Comparison of ENCODE assay signal across 8 cellular contexts in the genomic region with DNA sequence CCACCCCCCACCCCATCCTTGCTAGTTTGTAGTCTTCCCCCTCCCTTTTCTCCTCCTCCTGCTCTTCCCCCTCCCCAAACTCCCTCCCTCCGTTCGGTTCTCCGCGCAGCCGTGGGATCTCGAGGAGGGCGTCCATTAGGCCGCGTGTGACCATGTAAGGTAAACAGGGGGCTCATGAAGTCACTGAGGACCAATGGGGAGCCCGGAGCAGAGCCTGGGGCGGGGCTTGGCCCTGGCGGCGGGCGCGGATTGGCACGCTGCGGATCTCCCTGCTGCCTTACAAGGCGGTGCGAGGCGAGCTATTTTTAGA. TPM values are rescaled to one million over a fixed set of nuclear protein-coding genes. Genes with fewer than 3 reads are reported as not detected.
DNase-seq lines count a peak whose midpoint lies in the region; TF ChIP-seq lines count a peak whose summit lies in the region.

No MANE protein-coding gene starts in this region.

- peaks cover 42% of the 10 kb centered on the region for H3K4me1 Mint-ChIP-seq in HFFc6 (ENCODE audit: low read depth)
- H3K4me1 Mint-ChIP-seq in activated naive CD8-positive, alpha-beta T cell treated with anti-CD3 and anti-CD28 coated beads for 36 hours: peaks cover 50% of the 10 kb centered on the region

- peaks cover 20% of the 10 kb centered on the region for H3K36me3 Mint-ChIP-seq in HFFc6 (ENCODE audit: low read depth)
- H3K36me3 Mint-ChIP-seq in activated naive CD8-positive, alpha-beta T cell treated with anti-CD3 and anti-CD28 coated beads for 36 hours: no peaks in the 10 kb centered on the region

- TF ChIP-seq CTCF in HFFc6 (IDR thresholded peaks at IDR 0.05) (no peak), NB4 (IDR thresholded peaks at IDR 0.05; ENCODE audit: low read depth, low read length) (no peak)

- DNase-seq in GDM1 (lab: John Stamatoyannopoulos, UW) (peak; percentile 96), HFFc6 (peak; percentile 100), NB4 (ENCODE audit: low read depth) (peak; percentile 99), SKM-1 (lab: John Stamatoyannopoulos, UW; ENCODE audit: unreplicated experiment) (peak; percentile 91), glomerular endothelial cell (ENCODE audit: extremely low read depth, low read depth, low spot score) (peak; percentile 94), non-pigmented ciliary epithelial cell (ENCODE audit: low read depth) (peak; percentile 99), substantia nigra (lab: John Stamatoyannopoulos, UW) (peak; percentile 93 to 100 (median 99))
- peak; percentile 97 for DNase-seq in activated naive CD8-positive, alpha-beta T cell treated with anti-CD3 and anti-CD28 coated beads for 36 hours

- H3K27ac Mint-ChIP-seq in HFFc6: peak overlapping the region; percentile 98
- peak overlapping the region; percentile 96 for H3K27ac Mint-ChIP-seq in activated naive CD8-positive, alpha-beta T cell treated with anti-CD3 and anti-CD28 coated beads for 36 hours

- H3K27ac ChIP-seq in substantia nigra (ENCODE audit: low read depth, low read length, poor library complexity, severe bottlenecking): peak overlapping the region; percentile 99

- H3K4me3 Mint-ChIP-seq in HFFc6: peak overlapping the region; percentile 95
- peak overlapping the region; percentile 90 for H3K4me3 Mint-ChIP-seq in activated naive CD8-positive, alpha-beta T cell treated with anti-CD3 and anti-CD28 coated beads for 36 hours

- peak overlapping the region; percentile 75 for H3K4me3 ChIP-seq in NB4 (ENCODE audit: low read depth, low read length)

- TF ChIP-seq POLR2A in NB4 (IDR thresholded peaks at IDR 0.05; ENCODE audit: extremely low read depth, insufficient read length): no peak

- H3K27me3 Mint-ChIP-seq in HFFc6 (ENCODE audit: insufficient read depth): peaks cover 8% of the 10 kb centered on the region
- no peaks in the 10 kb centered on the region for H3K27me3 Mint-ChIP-seq in activated naive CD8-positive, alpha-beta T cell treated with anti-CD3 and anti-CD28 coated beads for 36 hours

- H3K9me3 Mint-ChIP-seq in HFFc6: no peaks in the 10 kb centered on the region
- no peaks in the 10 kb centered on the region for H3K9me3 Mint-ChIP-seq in activated naive CD8-positive, alpha-beta T cell treated with anti-CD3 and anti-CD28 coated beads for 36 hours

RNA-seq across cellular contexts. Expression of gene KLF7, which starts 0.2 kb away (rescaled TPM):
- total RNA-seq in HFFc6 (2021; fragmentation: NEBNext Ultra II Directional; extraction: Animal tissue kit (Norgen Biotek cat#: 25700)): 10 to 100 TPM; 29.4 to 45.0 (median 34.0) TPM
- 10 to 100 TPM in 1 of 2 experiments, 1 to 10 TPM in 1; 8.2 to 10.1 TPM for total RNA-seq in activated naive CD8-positive, alpha-beta T cell treated with anti-CD3 and anti-CD28 coated beads for 36 hours
- 24.2 and 30.6 TPM in 2 replicates for total RNA-seq in glomerular endothelial cell

Comparison
In these comparisons a context has a peak if more than half of its experiments do, and no peak if none do; other contexts are left out.
1. Peak in every context shown above with its lines: DNase-seq, H3K4me3 ChIP-seq and H3K27ac ChIP-seq.